In genomic region chrX:30635630-30636029, GRCh38 we compare ENCODE assay signal across 10 cellular contexts. TPM values are rescaled to one million over a fixed set of nuclear protein-coding genes. Genes with fewer than 3 reads are reported as not detected.
DNase-seq lines count a peak whose midpoint lies in the region; TF ChIP-seq lines count a peak whose summit lies in the region.
"Had no signal": no experiment of that assay in that cellular context is flagged by ENCODE, and none has a peak within 500 bp of the region (broad histone marks: within the 10 kb centered on the region; RNA-seq: fewer than 3 reads in every experiment).

No MANE protein-coding gene starts in this region.

- H3K36me3 ChIP-seq in SU-DHL-6 (ENCODE audit: low read length) (no peaks in the 10 kb centered on the region), hepatocyte (replicated peaks; ENCODE audit: insufficient read depth, low read depth) (no peaks in the 10 kb centered on the region)

- H2AFZ ChIP-seq in SU-DHL-6 (ENCODE audit: low read depth, low read length, severe bottlenecking): no peak overlapping the region
- no peak overlapping the region for H2AFZ ChIP-seq in hepatocyte

- H3K27me3 Mint-ChIP-seq in activated T-helper 2 cell treated with anti-CD3 and anti-CD28 coated beads, Interferon-gamma antibody, Interleukin-2, Interleukin-4, amounts not matched to agents 10 μg/mL and 5 μg/mL and 100 μg/mL, durations not matched to agents 14 hours and 24 hours and 36 hours (ENCODE audit: low read depth): no peaks in the 10 kb centered on the region
- H3K27me3 Mint-ChIP-seq: IgD-negative memory B cell had no signal

- H3K4me3 Mint-ChIP-seq in activated T-helper 2 cell treated with anti-CD3 and anti-CD28 coated beads, Interferon-gamma antibody, Interleukin-2, Interleukin-4, amounts not matched to agents 10 μg/mL and 5 μg/mL and 100 μg/mL, durations not matched to agents 14 hours and 24 hours and 36 hours (ENCODE audit: low read depth): no peak overlapping the region

- TF ChIP-seq CTCF in GM10248 (IDR thresholded peaks at IDR 0.05; ENCODE audit: control extremely low read depth, extremely low read depth, low read depth, missing control alignments) (no peak), SU-DHL-6 (IDR thresholded peaks at IDR 0.05; ENCODE audit: insufficient read depth, low read length, poor library complexity, severe bottlenecking) (peak; percentile 27), hepatocyte (IDR thresholded peaks at IDR 0.05; ENCODE audit: poor library complexity) (peak; percentile 33)

- H3K27me3 ChIP-seq in SU-DHL-6 (ENCODE audit: low read length) (no peaks in the 10 kb centered on the region), hepatocyte (no peaks in the 10 kb centered on the region)

- H3K9ac ChIP-seq in SU-DHL-6 (ENCODE audit: low read length): no peak overlapping the region

- H3K4me3 ChIP-seq in SU-DHL-6 (ENCODE audit: insufficient read depth, low read length, poor library complexity, severe bottlenecking): no peak overlapping the region
- H3K4me3 ChIP-seq in hepatocyte: no peak overlapping the region

- H3K4me2 ChIP-seq in SU-DHL-6 (ENCODE audit: low read depth, low read length, poor library complexity, severe bottlenecking) (no peak overlapping the region), hepatocyte (no peak overlapping the region)

- no peaks in the 10 kb centered on the region for H3F3A ChIP-seq in SU-DHL-6 (ENCODE audit: insufficient read depth)

- peaks cover under 1% of the 10 kb centered on the region for H3K36me3 Mint-ChIP-seq in activated T-helper 2 cell treated with anti-CD3 and anti-CD28 coated beads, Interferon-gamma antibody, Interleukin-2, Interleukin-4, amounts not matched to agents 10 μg/mL and 5 μg/mL and 100 μg/mL, durations not matched to agents 14 hours and 24 hours and 36 hours (ENCODE audit: low read depth)
- H3K36me3 Mint-ChIP-seq: IgD-negative memory B cell had no signal

- intact Hi-C loops in activated T-helper 2 cell treated with anti-CD3 and anti-CD28 coated beads, Interferon-gamma antibody, Interleukin-2, Interleukin-4, amounts not matched to agents 10 μg/mL and 5 μg/mL and 100 μg/mL, durations not matched to agents 14 hours and 24 hours and 36 hours (cut with micrococcal nuclease): loop anchor here (1.0 to 5.0 kb wide), 2 partner anchors 37 to 78 kb away; no protein-coding TSS in a partner anchor

- H4K20me1 ChIP-seq in SU-DHL-6 (ENCODE audit: low read depth, low read length) (no peaks in the 10 kb centered on the region), hepatocyte (ENCODE audit: insufficient read depth, poor library complexity, severe bottlenecking) (no peaks in the 10 kb centered on the region)

- whole genome bisulfite sequencing in hepatocyte (ENCODE audit: low lambda C conversion rate, missing lambda C conversion rate): 76% methylated on average over 4 of the region's 4 CpGs

- H3K27ac ChIP-seq in SU-DHL-6 (ENCODE audit: low read depth, low read length): no peak overlapping the region
- no peak overlapping the region for H3K27ac ChIP-seq in hepatocyte

- POLR2A ChIA-PET in GM10248 (lab: Yijun Ruan, JAX): no interaction called here

- no peaks in the 10 kb centered on the region for H3K9me2 ChIP-seq in SU-DHL-6 (replicated peaks; ENCODE audit: insufficient read depth, low read length)
- H3K9me2 ChIP-seq in hepatocyte (replicated peaks; ENCODE audit: insufficient read depth): no peaks in the 10 kb centered on the region

- H3K9me3 ChIP-seq in SU-DHL-6 (ENCODE audit: insufficient read depth, low read length): no peaks in the 10 kb centered on the region
- H3K9me3 ChIP-seq in hepatocyte (ENCODE audit: low read depth): no peaks in the 10 kb centered on the region

- no peaks in the 10 kb centered on the region for H3K4me1 ChIP-seq in hepatocyte (ENCODE audit: insufficient read depth)

- CTCF ChIA-PET in GM10248 (lab: Yijun Ruan, JAX): interaction anchor here (0.8 kb wide), 1 partner anchor 45 kb away, joined by 4 read pairs; no protein-coding TSS in a partner anchor

- H3K79me2 ChIP-seq in SU-DHL-6 (ENCODE audit: insufficient read depth, low read length): no peaks in the 10 kb centered on the region
- H3K79me2 ChIP-seq in hepatocyte: no peaks in the 10 kb centered on the region

- peak; percentile 8 for DNase-seq in AG08396 (ENCODE audit: low spot score)
- DNase-seq in GM10248 (ENCODE audit: extremely low spot score): peak; percentile 29
- DNase-seq in hepatocyte (ENCODE audit: low spot score): no peak
- no peak for DNase-seq in GDM1 (lab: John Stamatoyannopoulos, UW)
- no peak for DNase-seq in NCI-H2227 treated with DMSO at 0.1 percent for 48 hours (lab: John Stamatoyannopoulos, UW)
- DNase-seq in MV-4-11 (lab: John Stamatoyannopoulos, UW): no peak
- DNase-seq in activated T-helper 2 cell treated with anti-CD3 and anti-CD28 coated beads, Interferon-gamma antibody, Interleukin-2, Interleukin-4, amounts not matched to agents 10 μg/mL and 5 μg/mL and 100 μg/mL, durations not matched to agents 14 hours and 24 hours and 36 hours (ENCODE audit: low spot score): no peak
- DNase-seq: activated T-cell treated with anti-CD3 and anti-CD28 coated beads for 4 hours had no signal

- no peaks in the 10 kb centered on the region for H3K9me3 Mint-ChIP-seq in activated T-helper 2 cell treated with anti-CD3 and anti-CD28 coated beads, Interferon-gamma antibody, Interleukin-2, Interleukin-4, amounts not matched to agents 10 μg/mL and 5 μg/mL and 100 μg/mL, durations not matched to agents 14 hours and 24 hours and 36 hours
- H3K9me3 Mint-ChIP-seq: IgD-negative memory B cell had no signal

- no peak overlapping the region for H3K27ac Mint-ChIP-seq in activated T-helper 2 cell treated with anti-CD3 and anti-CD28 coated beads, Interferon-gamma antibody, Interleukin-2, Interleukin-4, amounts not matched to agents 10 μg/mL and 5 μg/mL and 100 μg/mL, durations not matched to agents 14 hours and 24 hours and 36 hours
- H3K27ac Mint-ChIP-seq: IgD-negative memory B cell had no signal

- peaks cover 3% of the 10 kb centered on the region for H3K4me1 Mint-ChIP-seq in activated T-helper 2 cell treated with anti-CD3 and anti-CD28 coated beads, Interferon-gamma antibody, Interleukin-2, Interleukin-4, amounts not matched to agents 10 μg/mL and 5 μg/mL and 100 μg/mL, durations not matched to agents 14 hours and 24 hours and 36 hours (ENCODE audit: low read depth)

RNA-seq across cellular contexts. Expression of gene GK, which starts 17.6 kb away (rescaled TPM):
- total RNA-seq in hepatocyte: 29.9 and 30.3 TPM in 2 replicates
- polyA plus RNA-seq in hepatocyte: 14.4 and 18.5 TPM in 2 replicates
- 103 and 105 TPM in 2 replicates for total RNA-seq in activated T-helper 2 cell treated with anti-CD3 and anti-CD28 coated beads, Interferon-gamma antibody, Interleukin-2, Interleukin-4, amounts not matched to agents 10 μg/mL and 5 μg/mL and 100 μg/mL, durations not matched to agents 14 hours and 24 hours and 36 hours

RNA-seq across cellular contexts. Expression of gene TASL, which starts 58.1 kb away (rescaled TPM):
- total RNA-seq in hepatocyte: 0.30 TPM in 1 of 2 replicates, not detected in the other
- polyA plus RNA-seq in hepatocyte: not detected in 2 replicates
- total RNA-seq in activated T-helper 2 cell treated with anti-CD3 and anti-CD28 coated beads, Interferon-gamma antibody, Interleukin-2, Interleukin-4, amounts not matched to agents 10 μg/mL and 5 μg/mL and 100 μg/mL, durations not matched to agents 14 hours and 24 hours and 36 hours: 5.2 and 5.4 TPM in 2 replicates

Comparison
In these comparisons a context has a peak if more than half of its experiments do, and no peak if none do; other contexts are left out.
1. DNase-seq: peak in AG08396 (single experiment) and GM10248 (single experiment); none in hepatocyte (single experiment), GDM1 (single experiment), NCI-H2227 treated with DMSO at 0.1 percent for 48 hours (single experiment), MV-4-11 (single experiment) and activated T-helper 2 cell treated with anti-CD3 and anti-CD28 coated beads, Interferon-gamma antibody, Interleukin-2, Interleukin-4, amounts not matched to agents 10 μg/mL and 5 μg/mL and 100 μg/mL, durations not matched to agents 14 hours and 24 hours and 36 hours (single experiment).